In genomic region chr9:32783168-32783891, GRCh38 we compare ENCODE assay signal across 1 cellular context.
TF ChIP-seq lines count a peak whose summit lies in the region.

TSS of gene TMEM215 (plus strand) at chr9:32783540. CDS start at chr9:32784184, 644 bp downstream.

TF ChIP-seq in WTC11, 78 proteins besides CTCF, POLR2A, EP300 and RAD21 (continued from another document):
- TF ChIP-seq ZNF512 (CRISPR knock-in tag; IDR thresholded peaks at IDR 0.05; ENCODE audit: borderline replicate concordance) = peak; percentile 82; the same call in 1 of the 2 replicates
- 0 out of 2 replicates have a peak, but pooled peaks have one; percentile 56 for TF ChIP-seq ARID4B (CRISPR knock-in tag; IDR thresholded peaks at IDR 0.05; ENCODE audit: borderline replicate concordance)
- no peak for TF ChIP-seq ERG (CRISPR knock-in tag; IDR thresholded peaks at IDR 0.05)
- TF ChIP-seq HMGA2 (CRISPR knock-in tag; IDR thresholded peaks at IDR 0.05) = no peak
- 0 out of 2 replicates have a peak, but pooled peaks have one; percentile 6 for TF ChIP-seq CREB1 (CRISPR knock-in tag; IDR thresholded peaks at IDR 0.05)
- no peak for TF ChIP-seq MLX (CRISPR knock-in tag; IDR thresholded peaks at IDR 0.05)
- TF ChIP-seq CBFB (CRISPR knock-in tag; IDR thresholded peaks at IDR 0.05; ENCODE audit: low read depth) = peak; percentile 25; the same call in 1 of the 2 replicates
- 0 out of 2 replicates have a peak, but pooled peaks have one; percentile 68 for TF ChIP-seq ZNF263 (CRISPR knock-in tag; IDR thresholded peaks at IDR 0.05; ENCODE audit: low read depth)
- peak; percentile 83 for TF ChIP-seq MAX (CRISPR knock-in tag; IDR thresholded peaks at IDR 0.05)
- TF ChIP-seq ZNF423 (CRISPR knock-in tag; IDR thresholded peaks at IDR 0.05) = peak; percentile 13; the same call in 1 of the 2 replicates
- no peak for TF ChIP-seq FOXJ3 (CRISPR knock-in tag; IDR thresholded peaks at IDR 0.05; ENCODE audit: borderline replicate concordance)
- TF ChIP-seq IRF2 (CRISPR knock-in tag; IDR thresholded peaks at IDR 0.05; ENCODE audit: borderline replicate concordance, low read depth) = no peak
- no peak for TF ChIP-seq ZNF671 (CRISPR knock-in tag; IDR thresholded peaks at IDR 0.05)
- TF ChIP-seq GTF2I (CRISPR knock-in tag; conservative IDR thresholded peaks at IDR 0.05) = no peak
- no peak for TF ChIP-seq FOXP1 (CRISPR knock-in tag; IDR thresholded peaks at IDR 0.05; ENCODE audit: borderline replicate concordance)
- no peak for TF ChIP-seq PRRX2 (CRISPR knock-in tag; IDR thresholded peaks at IDR 0.05)
- no peak for TF ChIP-seq GRHL2 (CRISPR knock-in tag; IDR thresholded peaks at IDR 0.05; ENCODE audit: insufficient replicate concordance, severe bottlenecking)
- TF ChIP-seq KAT7 (CRISPR knock-in tag; IDR thresholded peaks at IDR 0.05; ENCODE audit: borderline replicate concordance) = peak; percentile 69; the same call in 1 of the 2 replicates
- TF ChIP-seq SOX15 (CRISPR knock-in tag; IDR thresholded peaks at IDR 0.05) = no peak
